ENCODE assay signal across 8 cellular contexts in genomic region chr12:90253674-90254181, GRCh38.
A peak's percentile ranks its signal among the peaks of the same experiment; 100 is the strongest.
DNase-seq lines count a peak whose midpoint lies in the region; ATAC-seq, FAIRE-seq and TF ChIP-seq lines count a peak whose summit lies in the region.

No MANE protein-coding gene starts in this region.

- intact Hi-C loops in transverse colon (cut with DNase I; ENCODE audit: low total_unique reads), result no loop called here

- H3K4me3 Mint-ChIP-seq in naive B cell, result peak overlapping the region in 7 of 8 donors; percentile 7 to 89 (median 82)

- no peak overlapping the region for H3K4me3 ChIP-seq in AG04450 (ENCODE audit: low read depth, low read length)
- H3K4me3 ChIP-seq in H1 (ENCODE audit: extremely low read depth in 1 of 4, insufficient read depth in 2 of 4, low read depth in 3 of 4, low read length in 4 of 4), result no peak overlapping the region
- no peak overlapping the region for H3K4me3 ChIP-seq in transverse colon

- H3K27ac ChIP-seq in AG04450 (ENCODE audit: low read depth, low read length), result peak overlapping the region; percentile 3
- H3K27ac ChIP-seq in H1 (ENCODE audit: low read depth, low read length), result no peak overlapping the region
- peak overlapping the region; percentile 2 to 54 (median 42) for H3K27ac ChIP-seq in transverse colon

- CTCF ChIA-PET in AG04450 (lab: Charles Lee) (no interaction called here), H1 (lab: Charles Lee; ENCODE audit: partially characterized antibody) (interaction anchor here (1.1 to 1.3 kb wide), 4 partner anchors 10 to 412 kb away, joined by 3 to 4 read pairs (median 4); no protein-coding TSS in a partner anchor)

- H4K91ac ChIP-seq in H1 (replicated peaks; ENCODE audit: insufficient read length, low read length), result no peak overlapping the region

- no peaks in the 10 kb centered on the region for H3K79me1 ChIP-seq in H1 (ENCODE audit: low read depth, low read length)

- FAIRE-seq in H1 (lab: Jason Lieb, UNC), result no peak

- no peak overlapping the region for H4K8ac ChIP-seq in H1 (ENCODE audit: extremely low read depth, insufficient read depth, low read length)

- H3K4me1 ChIP-seq in H1 (replicated peaks in 1 of 4; ENCODE audit: control insufficient read depth in 3 of 4, insufficient read depth in 4 of 4, low read length in 3 of 4), result peaks cover 0 to 3% (median 0%) of the 10 kb centered on the region in 4 experiments; a peak in 1 of 7 replicates
- H3K4me1 ChIP-seq in transverse colon, result peaks cover 4 to 28% (median 8%) of the 10 kb centered on the region in 4 donors

- TF ChIP-seq POLR2A in H1 (IDR thresholded peaks at IDR 0.05; ENCODE audit: control extremely low read depth in 1 of 2, low read depth in 2 of 2, low read length in 2 of 2), result no peak
- TF ChIP-seq POLR2A in transverse colon (IDR thresholded peaks at IDR 0.05), result no peak

- no peaks in the 10 kb centered on the region for H3K79me2 ChIP-seq in H1 (ENCODE audit: control insufficient read depth in 1 of 2, insufficient read depth in 2 of 2, low read length in 2 of 2)

- H3K36me3 ChIP-seq in H1 (ENCODE audit: control insufficient read depth in 2 of 4, insufficient read depth in 4 of 4, low read length in 3 of 4) (no peaks in the 10 kb centered on the region), transverse colon (no peaks in the 10 kb centered on the region)

- no peak overlapping the region for H2AK5ac ChIP-seq in H1 (ENCODE audit: low read depth, low read length)

- H3K23ac ChIP-seq in H1 (ENCODE audit: insufficient read length), result no peak overlapping the region

- no peaks in the 10 kb centered on the region for H3K36me3 Mint-ChIP-seq in naive B cell

- TF ChIP-seq EP300 in H1 (IDR thresholded peaks at IDR 0.05; ENCODE audit: borderline replicate concordance in 1 of 2, low read depth in 2 of 2, low read length in 2 of 2) (no peak), transverse colon (IDR thresholded peaks at IDR 0.05; ENCODE audit: low read depth) (no peak)

- H4K5ac ChIP-seq in H1 (ENCODE audit: insufficient read length, low read depth, low read length), result no peak overlapping the region

- no peaks in the 10 kb centered on the region for H3K27me3 Mint-ChIP-seq in naive B cell

- no peak overlapping the region for H2BK20ac ChIP-seq in H1 (ENCODE audit: low read length)

- H3K56ac ChIP-seq in H1 (replicated peaks; ENCODE audit: insufficient read length, low read depth, low read length), result no peak overlapping the region

- H3K9ac ChIP-seq in H1 (replicated peaks in 1 of 4; ENCODE audit: extremely low read depth in 1 of 4, low read depth in 3 of 4, low read length in 3 of 4), result no peak overlapping the region

- TF ChIP-seq RAD21 in H1 (IDR thresholded peaks at IDR 0.05 in 1 of 2, conservative IDR thresholded peaks at IDR 0.05 in 1 of 2; ENCODE audit: low read depth in 2 of 2, low read length in 2 of 2), result peak; percentile 28 to 46; a peak in 3 of 4 replicates

- H3K27me3 ChIP-seq in AG04450 (ENCODE audit: control insufficient read depth, insufficient read depth, low read length) (no peaks in the 10 kb centered on the region), H1 (replicated peaks in 1 of 4; ENCODE audit: control insufficient read depth in 3 of 4, extremely low read depth in 1 of 4, insufficient read depth in 3 of 4, low read length in 3 of 4) (no peaks in the 10 kb centered on the region), transverse colon (no peaks in the 10 kb centered on the region)

- H2BK12ac ChIP-seq in H1 (ENCODE audit: low read depth, low read length), result no peak overlapping the region; the same call in 1 of the 2 replicates

- H3K4me2 ChIP-seq in H1 (ENCODE audit: insufficient read depth in 1 of 2, low read depth in 2 of 2, low read length in 2 of 2), result no peak overlapping the region

- in situ Hi-C loops in GM13976 (cut with MboI; ENCODE audit: low sequenced_read_pairs, unreplicated experiment) (loop anchor here (25.0 kb wide), 1 partner anchor 716 kb away; the partner anchor contains the start of gene POC1B), transverse colon (cut with MboI; ENCODE audit: low pct_ligation_motif_present in 1 of 4, low pct_unique_long_range_greater_than_20kb in 1 of 4, low sequenced_read_pairs in 3 of 4) (no loop called here)

- peak; percentile 58 for DNase-seq in AG04450 (ENCODE audit: low read depth, low spot score)
- peak; percentile 37 for DNase-seq in GM13976 (ENCODE audit: low spot score)
- DNase-seq in NCI-H1092 treated with DMSO at 0.1 percent for 48 hours (lab: John Stamatoyannopoulos, UW), result peak; percentile 30
- DNase-seq in H1 (ENCODE audit: low read depth in 1 of 2, low spot score in 2 of 2), result no peak
- DNase-seq in naive B cell, result peak; percentile 77
- peak; percentile 75 for DNase-seq in transverse colon

- peak overlapping the region in 5 of 6 donors; percentile 61 to 92 (median 86) for H3K27ac Mint-ChIP-seq in naive B cell

- TF ChIP-seq CTCF in AG04450 (IDR thresholded peaks at IDR 0.05; ENCODE audit: low read depth, low read length), result peak; percentile 22; the same call in 1 of the 2 replicates
- TF ChIP-seq CTCF in GM13976 (IDR thresholded peaks at IDR 0.05; ENCODE audit: borderline replicate concordance, control extremely low read depth, extremely low read depth, insufficient read depth, missing control alignments), result peak; percentile 11
- peak in 1 of 3 experiments; percentile 24; a peak in 1 of 4 replicates for TF ChIP-seq CTCF in H1 (IDR thresholded peaks at IDR 0.05; ENCODE audit: control extremely low read depth in 1 of 3, insufficient read depth in 1 of 3, low read depth in 1 of 3, low read length in 3 of 3)
- TF ChIP-seq CTCF in transverse colon (IDR thresholded peaks at IDR 0.05), result peak in 1 of 5 experiments; percentile 14

- 90% methylated on average over 8 of the region's 8 CpGs; no CpG with 5 or more reads in 1 of the 2 experiments for WGBS in H1 (ENCODE audit: extremely low coverage in 1 of 2, insufficient coverage in 1 of 2, insufficient read length in 1 of 2, insufficient replicate concordance in 2 of 2, low coverage in 1 of 2, low lambda C conversion rate in 2 of 2, missing lambda C conversion rate in 1 of 2), 2 experiments
- WGBS in transverse colon (ENCODE audit: low coverage in 1 of 2), 2 donors, result 12 to 13% methylated on average over 4 to 8 of the region's 8 CpGs

- peaks cover 14 to 18% (median 17%) of the 10 kb centered on the region in 3 donors for H3K4me1 Mint-ChIP-seq in naive B cell

- H4K20me1 ChIP-seq in H1 (replicated peaks in 1 of 2; ENCODE audit: control insufficient read depth in 1 of 2, insufficient read depth in 2 of 2, low read length in 2 of 2), result no peaks in the 10 kb centered on the region

- no peak overlapping the region for H2BK15ac ChIP-seq in H1 (ENCODE audit: low read length)

- POLR2A ChIA-PET in AG04450 (lab: Yijun Ruan, JAX) (no interaction called here), H1 (lab: Charles Lee; ENCODE audit: partially characterized antibody) (no interaction called here)

- H3K18ac ChIP-seq in H1 (ENCODE audit: extremely low read depth, low read length), result no peak overlapping the region

- H2BK5ac ChIP-seq in H1 (ENCODE audit: low read depth, low read length), result no peak overlapping the region

- no peak overlapping the region for H3K4ac ChIP-seq in H1 (replicated peaks; ENCODE audit: insufficient read length, low read depth, low read length)

- ATAC-seq in HG02678 (IDR thresholded peaks at IDR 0.05; ENCODE audit: unreplicated experiment) (peak; percentile 99), naive B cell (ENCODE audit: low read depth in 2 of 2) (peak; percentile 94 to 96)
- ATAC-seq in activated CD4-positive, CD25-positive, alpha-beta regulatory T cell treated with anti-CD3 and anti-CD28 coated beads, Interleukin-2, amount 50 U/mL, for 24 hours, result peak; percentile 71 to 76

- no peaks in the 10 kb centered on the region for H3K9me3 ChIP-seq in AG04450 (ENCODE audit: control insufficient read depth, insufficient read depth, low read length)
- H3K9me3 ChIP-seq in H1 (ENCODE audit: insufficient read depth in 2 of 2, low read depth in 1 of 2, low read length in 1 of 2), result no peaks in the 10 kb centered on the region
- no peaks in the 10 kb centered on the region for H3K9me3 ChIP-seq in transverse colon

- no peak overlapping the region for H3K14ac ChIP-seq in H1 (ENCODE audit: insufficient read length)

- no peak overlapping the region for H2AFZ ChIP-seq in H1 (ENCODE audit: low read length)

- no peaks in the 10 kb centered on the region for H3K9me3 Mint-ChIP-seq in naive B cell

- H2BK120ac ChIP-seq in H1 (replicated peaks; ENCODE audit: low read depth, low read length), result no peak overlapping the region

- no peaks in the 10 kb centered on the region for H3K23me2 ChIP-seq in H1 (ENCODE audit: low read depth, low read length)

TF ChIP-seq in H1, 55 proteins besides CTCF, POLR2A, EP300 and RAD21 (continues in another document):
- TF ChIP-seq TAF7 (optimal IDR thresholded peaks at IDR 0.05; ENCODE audit: borderline replicate concordance, low read depth, low read length), result no peak
- no peak for TF ChIP-seq HDAC2 (IDR thresholded peaks at IDR 0.05; ENCODE audit: borderline replicate concordance in 1 of 2, low read depth in 2 of 2, low read length in 2 of 2)
- no peak for TF ChIP-seq NANOG (IDR thresholded peaks at IDR 0.05; ENCODE audit: insufficient read depth, low read depth, low read length, poor library complexity, severe bottlenecking)
- TF ChIP-seq RXRA (IDR thresholded peaks at IDR 0.05; ENCODE audit: insufficient read depth, low read depth, low read length), result no peak
- TF ChIP-seq E2F6 (IDR thresholded peaks at IDR 0.05), result no peak
- TF ChIP-seq CREB1 (IDR thresholded peaks at IDR 0.05), result no peak
- no peak for TF ChIP-seq SAP30 (IDR thresholded peaks at IDR 0.05; ENCODE audit: insufficient read depth, insufficient replicate concordance, low read length)
- no peak for TF ChIP-seq TBP (IDR thresholded peaks at IDR 0.05; ENCODE audit: low read depth, low read length)
- TF ChIP-seq BCL11A (IDR thresholded peaks at IDR 0.05; ENCODE audit: low read depth in 2 of 2, low read length in 2 of 2), result no peak
- TF ChIP-seq SP4 (IDR thresholded peaks at IDR 0.05; ENCODE audit: low read length), result no peak
- TF ChIP-seq EZH2 (IDR thresholded peaks at IDR 0.05; ENCODE audit: low read depth, low read length, severe bottlenecking), result no peak
- TF ChIP-seq, protein P1, sequence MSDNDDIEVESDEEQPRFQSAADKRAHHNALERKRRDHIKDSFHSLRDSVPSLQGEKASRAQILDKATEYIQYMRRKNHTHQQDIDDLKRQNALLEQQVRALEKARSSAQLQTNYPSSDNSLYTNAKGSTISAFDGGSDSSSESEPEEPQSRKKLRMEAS (IDR thresholded peaks at IDR 0.05), result no peak
- TF ChIP-seq CHD1 (IDR thresholded peaks at IDR 0.05; ENCODE audit: low read depth, low read length), result no peak
- TF ChIP-seq ASH2L (IDR thresholded peaks at IDR 0.05; ENCODE audit: low read length), result no peak

Comparison
In these comparisons a context has a peak if more than half of its experiments do, and no peak if none do; other contexts are left out.
1. DNase-seq: peak in AG04450 (single experiment), GM13976 (single experiment), NCI-H1092 treated with DMSO at 0.1 percent for 48 hours (single experiment), naive B cell (single experiment) and transverse colon (single experiment); none in H1 (0 of 2).
2. Peak in every context shown above with its lines, with median percentiles within 50 percentile points of each other: ATAC-seq.